In the genomic region with DNA sequence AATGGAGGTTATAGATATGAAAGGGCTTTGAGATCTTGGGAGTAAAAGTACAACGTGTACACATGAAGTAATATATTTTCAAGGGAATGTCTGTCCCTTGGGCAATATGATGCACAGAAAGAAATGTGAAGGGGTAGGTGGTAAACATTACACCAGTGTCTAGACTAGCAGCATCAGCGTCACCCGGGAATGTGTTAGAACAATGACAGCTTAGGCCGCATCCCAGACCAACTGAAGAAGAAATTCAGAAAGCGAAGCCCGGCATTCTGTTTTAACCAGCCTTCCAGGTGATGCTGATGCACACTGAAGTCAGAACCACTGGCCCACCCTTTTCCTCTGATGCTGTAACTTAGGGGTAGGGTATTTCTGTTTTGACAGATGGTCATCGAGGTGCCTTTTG, we compare ENCODE assay signal across 21 cellular contexts. TPM values are rescaled to one million over a fixed set of nuclear protein-coding genes. Genes with fewer than 3 reads are reported as not detected.
A peak's percentile ranks its signal among the peaks of the same experiment; 100 is the strongest.
DNase-seq lines count a peak whose midpoint lies in the region; ATAC-seq and TF ChIP-seq lines count a peak whose summit lies in the region.
"Had no signal": no experiment of that assay in that cellular context is flagged by ENCODE, and none has a peak within 500 bp of the region (broad histone marks: within the 10 kb centered on the region; RNA-seq: fewer than 3 reads in every experiment).

No MANE protein-coding gene starts in this region.

- H3K4me1 ChIP-seq in BLaER1 (peaks cover 92% of the 10 kb centered on the region), sigmoid colon (peaks cover 0 to 100% (median 99%) of the 10 kb centered on the region in 4 donors), neuronal stem cell (ENCODE audit: control insufficient read depth in 2 of 2, insufficient read depth in 1 of 2, low read depth in 1 of 2, low read length in 2 of 2) (peaks cover 35 to 54% of the 10 kb centered on the region in 2 donors)

- H3K9me3 Mint-ChIP-seq in T-cell, result no peaks in the 10 kb centered on the region
- H3K9me3 Mint-ChIP-seq: neural crest cell; stimulated activated naive CD8-positive, alpha-beta T cell treated with anti-CD3 and anti-CD28 coated beads, Interleukin-15, Interleukin-2, amounts not matched to agents 100 ng/mL and 50 ng/mL, for 24 hours had no signal

- no peak overlapping the region for H2BK5ac ChIP-seq in neuronal stem cell (ENCODE audit: low read length)

- no peaks in the 10 kb centered on the region for H3K9me3 ChIP-seq in BLaER1
- H3K9me3 ChIP-seq in sigmoid colon, result no peaks in the 10 kb centered on the region
- peaks cover 0 to 5% of the 10 kb centered on the region in 2 donors for H3K9me3 ChIP-seq in neuronal stem cell (replicated peaks in 1 of 2; ENCODE audit: control insufficient read depth in 2 of 2, insufficient read depth in 1 of 2, low read depth in 1 of 2, low read length in 2 of 2)

- H3K27me3 Mint-ChIP-seq in T-cell, result no peaks in the 10 kb centered on the region
- H3K27me3 Mint-ChIP-seq: CD8-positive, alpha-beta memory T cell; stimulated activated naive CD8-positive, alpha-beta T cell treated with anti-CD3 and anti-CD28 coated beads, Interleukin-15, Interleukin-2, amounts not matched to agents 100 ng/mL and 50 ng/mL, for 24 hours had no signal

- H3K36me3 Mint-ChIP-seq in T-cell, result no peaks in the 10 kb centered on the region
- H3K36me3 Mint-ChIP-seq: CD8-positive, alpha-beta memory T cell had no signal

- no peak overlapping the region for H4K8ac ChIP-seq in neuronal stem cell (ENCODE audit: low read depth, low read length)

- no peak overlapping the region for H4K91ac ChIP-seq in neuronal stem cell (ENCODE audit: low read depth, low read length, poor library complexity)

- CTCF ChIA-PET in RWPE1 (lab: Yijun Ruan, JAX) (interaction anchor here (2.4 kb wide), 1 partner anchor 9 kb away, joined by 16 read pairs; no protein-coding TSS in a partner anchor), T-cell (lab: Charles Lee) (interaction anchor here in 1 of 2 donors (0.9 to 1.9 kb wide), 2 partner anchors 9 to 55 kb away, joined by 4 to 6 read pairs; no protein-coding TSS in a partner anchor)

- peak in 2 of 4 donors; percentile 11 to 95 for TF ChIP-seq EP300 in sigmoid colon (IDR thresholded peaks at IDR 0.05)

- no peak for DNase-seq in RWPE1 (ENCODE audit: low spot score)
- DNase-seq in fibroblast of villous mesenchyme (ENCODE audit: low read depth), result peak; percentile 45
- peak; percentile 72 for DNase-seq in sigmoid colon
- no peak for DNase-seq in kidney glomerular epithelial cell (lab: John Stamatoyannopoulos, UW)
- no peak for DNase-seq in HuH-7.5 (ENCODE audit: low spot score)
- no peak for DNase-seq in neuronal stem cell (ENCODE audit: low spot score)
- no peak for DNase-seq in T-cell
- DNase-seq: activated effector memory CD4-positive, alpha-beta T cell treated with Interleukin-2 at 50 U/mL for 16 hours; amniotic stem cell; CD8-positive, alpha-beta memory T cell; NCI-H1694; SIG-M5 had no signal

- no peak for TF ChIP-seq CTCF in RWPE1 (conservative IDR thresholded peaks at IDR 0.05; ENCODE audit: low read depth)
- TF ChIP-seq CTCF in fibroblast of villous mesenchyme (IDR thresholded peaks at IDR 0.05; ENCODE audit: insufficient read depth, low read depth, low read length), result no peak
- TF ChIP-seq CTCF in sigmoid colon (IDR thresholded peaks at IDR 0.05), result no peak

- H3K14ac ChIP-seq in neuronal stem cell (ENCODE audit: low read length), result no peak overlapping the region

- H3K4me3 ChIP-seq in BLaER1 (no peak overlapping the region), fibroblast of villous mesenchyme (ENCODE audit: low read depth, low read length) (no peak overlapping the region), sigmoid colon (no peak overlapping the region), neuronal stem cell (ENCODE audit: low read length in 2 of 2) (no peak overlapping the region)

- H3K27me3 ChIP-seq in BLaER1, result peaks cover 13% of the 10 kb centered on the region
- no peaks in the 10 kb centered on the region for H3K27me3 ChIP-seq in sigmoid colon
- H3K27me3 ChIP-seq in neuronal stem cell (ENCODE audit: control insufficient read depth in 3 of 3, insufficient read depth in 3 of 3, low read depth in 1 of 3, low read length in 3 of 3), result peaks cover 0 to 7% (median 0%) of the 10 kb centered on the region in 3 experiments

- H3K4me1 Mint-ChIP-seq in T-cell, result peaks cover 24 to 48% (median 27%) of the 10 kb centered on the region in 3 donors

- H3K27ac Mint-ChIP-seq in T-cell, result no peak overlapping the region
- H3K27ac Mint-ChIP-seq: stimulated activated naive CD8-positive, alpha-beta T cell treated with anti-CD3 and anti-CD28 coated beads, Interleukin-15, Interleukin-2, amounts not matched to agents 100 ng/mL and 50 ng/mL, for 24 hours had no signal

- H2AK5ac ChIP-seq in neuronal stem cell (ENCODE audit: low read depth, low read length), result no peak overlapping the region

- no peak overlapping the region for H2AFZ ChIP-seq in neuronal stem cell (ENCODE audit: low read length)

- 86 to 89% methylated on average over 7 of the region's 7 CpGs for WGBS in sigmoid colon, 2 donors
- WGBS in neuronal stem cell (ENCODE audit: extremely low coverage in 2 of 2, insufficient read length in 2 of 2, insufficient replicate concordance in 1 of 2), 2 donors, result no CpG with 5 or more reads among the region's 7 CpGs

- POLR2A ChIA-PET in RWPE1 (lab: Yijun Ruan, JAX; ENCODE audit: low non-redundant PET) (interaction anchor here (0.9 kb wide), 1 partner anchor 12 kb away, joined by 3 read pairs; no protein-coding TSS in a partner anchor), T-cell (lab: Charles Lee) (interaction anchor here in 1 of 2 donors (0.7 kb wide), 1 partner anchor 23 kb away, joined by 4 read pairs; no protein-coding TSS in a partner anchor)

- no peak overlapping the region for H2BK15ac ChIP-seq in neuronal stem cell (ENCODE audit: low read length)

- no peak overlapping the region for H2BK120ac ChIP-seq in neuronal stem cell (ENCODE audit: low read depth, low read length)

- no peak overlapping the region for H3K23ac ChIP-seq in neuronal stem cell (ENCODE audit: low read depth, low read length, poor library complexity)

- H3K36me3 ChIP-seq in BLaER1 (no peaks in the 10 kb centered on the region), sigmoid colon (peaks cover 0 to 3% (median 2%) of the 10 kb centered on the region in 4 donors), neuronal stem cell (replicated peaks in 1 of 2; ENCODE audit: control insufficient read depth in 2 of 2, insufficient read depth in 2 of 2, low read length in 2 of 2) (peaks cover 0 to 6% of the 10 kb centered on the region in 2 donors)

- no peaks in the 10 kb centered on the region for H3K79me1 ChIP-seq in neuronal stem cell (ENCODE audit: low read depth, low read length)

- no peak overlapping the region for H3K18ac ChIP-seq in neuronal stem cell (ENCODE audit: low read length)

- H3K4me3 Mint-ChIP-seq in T-cell, result no peak overlapping the region
- H3K4me3 Mint-ChIP-seq: CD8-positive, alpha-beta memory T cell; neural crest cell; stimulated activated naive CD8-positive, alpha-beta T cell treated with anti-CD3 and anti-CD28 coated beads, Interleukin-15, Interleukin-2, amounts not matched to agents 100 ng/mL and 50 ng/mL, for 24 hours had no signal

- ATAC-seq in T-cell (replicated peaks in 1 of 4), result no peak
- ATAC-seq: activated CD4-positive, CD25-positive, alpha-beta regulatory T cell treated with anti-CD3 and anti-CD28 coated beads, Interleukin-2, amount 50 U/mL, for 24 hours; HCT116 had no signal

- no peak overlapping the region for H3K9ac ChIP-seq in BLaER1
- no peak overlapping the region for H3K9ac ChIP-seq in neuronal stem cell (ENCODE audit: low read depth, low read length, poor library complexity)

- H3K27ac ChIP-seq in BLaER1 (no peak overlapping the region), RWPE1 (peak overlapping the region; percentile 32; the same call in 1 of the 2 replicates), sigmoid colon (peak overlapping the region; percentile 97 to 99 (median 99)), neuronal stem cell (replicated peaks; ENCODE audit: low read length) (no peak overlapping the region)

- H3K4ac ChIP-seq in neuronal stem cell (ENCODE audit: low read length), result no peak overlapping the region

- H3K4me2 ChIP-seq in BLaER1 (peak overlapping the region; percentile 97), neuronal stem cell (ENCODE audit: insufficient read depth, low read length, poor library complexity, severe bottlenecking) (no peak overlapping the region)

- H2BK12ac ChIP-seq in neuronal stem cell (ENCODE audit: low read length), result no peak overlapping the region

- intact Hi-C loops in sigmoid colon (cut with DNase I), result loop anchor here (5.0 to 10.0 kb wide), 2 partner anchors 228 to 855 kb away; no protein-coding TSS in a partner anchor

- peaks cover 9% of the 10 kb centered on the region for H4K20me1 ChIP-seq in BLaER1

- no peak for TF ChIP-seq POLR2A in sigmoid colon (IDR thresholded peaks at IDR 0.05)

RNA-seq across cellular contexts. Expression of a gene that starts 6.3 kb away (rescaled TPM):
- total RNA-seq in fibroblast of villous mesenchyme (11.9 and 16.8 TPM in 2 replicates), sigmoid colon (10 to 100 TPM; 41.0 to 63.1 (median 51.8) TPM), T-cell (10 to 100 TPM in 1 of 5 donors, 1 to 10 TPM in 4; 5.5 to 10.9 (median 6.4) TPM)
- polyA plus RNA-seq in sigmoid colon, result 10 to 100 TPM in 1 of 3 donors, 1 to 10 TPM in 2; 6.6 to 13.4 (median 9.0) TPM
- 12.8 TPM for polyA plus RNA-seq in neuronal stem cell (2013, experiment 1 of 2)
- 13.4 TPM for polyA plus RNA-seq in neuronal stem cell (2013, experiment 2 of 2)

RNA-seq across cellular contexts. Expression of a gene that starts 10.9 kb away (rescaled TPM):
- total RNA-seq in fibroblast of villous mesenchyme, result 35.4 and 40.3 TPM in 2 replicates
- 10 to 100 TPM; 43.9 to 97.2 (median 65.3) TPM for total RNA-seq in sigmoid colon
- polyA plus RNA-seq in sigmoid colon, result 10 to 100 TPM in 1 of 3 donors, 1 to 10 TPM in 2; 5.1 to 33.4 (median 7.8) TPM
- polyA plus RNA-seq in neuronal stem cell (2013, experiment 1 of 2), result 0.13 TPM
- polyA plus RNA-seq in neuronal stem cell (2013, experiment 2 of 2), result 0.08 TPM
- 1 to 10 TPM in 4 of 5 donors, under 1 TPM in 1; 0.80 to 2.2 (median 1.7) TPM for total RNA-seq in T-cell

RNA-seq across cellular contexts. Expression of a gene that starts 21.0 kb away (rescaled TPM):
- total RNA-seq in fibroblast of villous mesenchyme, result not detected in 2 replicates
- 1 to 10 TPM in 1 of 4 donors, not detected in 3; 8.2 TPM for total RNA-seq in sigmoid colon
- over 10,000 TPM; 12,817 to 35,077 (median 19,474) TPM for polyA plus RNA-seq in sigmoid colon
- polyA plus RNA-seq in neuronal stem cell (2013, experiment 1 of 2), result not detected
- not detected for polyA plus RNA-seq in neuronal stem cell (2013, experiment 2 of 2)
- under 1 TPM in 1 of 5 donors, not detected in 4; 0.70 TPM for total RNA-seq in T-cell
- total RNA-seq: CD8-positive, alpha-beta memory T cell; frontal cortex; lung microvascular endothelial cell; NCI-H460; neural crest cell; renal cortical epithelial cell had no signal
- polyA plus RNA-seq: CD8-positive, alpha-beta memory T cell had no signal

RNA-seq across cellular contexts. Expression of a gene that starts 22.1 kb away (rescaled TPM):
- 0.43 and 0.64 TPM in 2 replicates for total RNA-seq in fibroblast of villous mesenchyme
- 10 to 100 TPM in 2 of 4 donors, 1 to 10 TPM in 2; 5.4 to 12.5 (median 9.4) TPM for total RNA-seq in sigmoid colon
- polyA plus RNA-seq in sigmoid colon, result 10 to 100 TPM in 1 of 3 donors, 1 to 10 TPM in 2; 2.4 to 27.5 (median 2.8) TPM
- 3.7 TPM for polyA plus RNA-seq in neuronal stem cell (2013, experiment 1 of 2)
- polyA plus RNA-seq in neuronal stem cell (2013, experiment 2 of 2), result 3.2 TPM
- total RNA-seq in T-cell, result 100 to 1,000 TPM; 242 to 293 (median 245) TPM
- total RNA-seq: renal cortical epithelial cell had no signal

RNA-seq across cellular contexts. Expression of a gene that starts 28.2 kb away (rescaled TPM):
- total RNA-seq in fibroblast of villous mesenchyme (under 0.01 TPM in 2 replicates), sigmoid colon (1 to 10 TPM in 1 of 4 donors, under 1 TPM in 3; 0.16 to 1.1 (median 0.38) TPM), T-cell (1 to 10 TPM in 1 of 5 donors, under 1 TPM in 4; 0.03 to 1.4 (median 0.18) TPM)
- 1 to 10 TPM; 1.8 to 3.0 (median 2.8) TPM for polyA plus RNA-seq in sigmoid colon
- polyA plus RNA-seq in neuronal stem cell (2013, experiment 1 of 2), result 0.18 TPM
- polyA plus RNA-seq in neuronal stem cell (2013, experiment 2 of 2), result 0.25 TPM

Comparison
In these comparisons a context has a peak if more than half of its experiments do, and no peak if none do; other contexts are left out.
1. H3K27ac ChIP-seq: peak in RWPE1 (single experiment) and sigmoid colon (4 of 4); none in BLaER1 (single experiment) and neuronal stem cell (single experiment).
2. DNase-seq: peak in fibroblast of villous mesenchyme (single experiment) and sigmoid colon (single experiment); none in RWPE1 (single experiment), kidney glomerular epithelial cell (single experiment), HuH-7.5 (single experiment), neuronal stem cell (single experiment) and T-cell (0 of 34).
3. RNA of a gene that starts 10.9 kb away (total RNA-seq): 43.9 to 97.2 TPM in sigmoid colon and 35.4 to 40.3 TPM in fibroblast of villous mesenchyme; 0.80 to 2.2 TPM in T-cell; every median in the first group is over 10 times any median in the second.